Comparison of ENCODE assay signal across 8 cellular contexts in the genomic region with DNA sequence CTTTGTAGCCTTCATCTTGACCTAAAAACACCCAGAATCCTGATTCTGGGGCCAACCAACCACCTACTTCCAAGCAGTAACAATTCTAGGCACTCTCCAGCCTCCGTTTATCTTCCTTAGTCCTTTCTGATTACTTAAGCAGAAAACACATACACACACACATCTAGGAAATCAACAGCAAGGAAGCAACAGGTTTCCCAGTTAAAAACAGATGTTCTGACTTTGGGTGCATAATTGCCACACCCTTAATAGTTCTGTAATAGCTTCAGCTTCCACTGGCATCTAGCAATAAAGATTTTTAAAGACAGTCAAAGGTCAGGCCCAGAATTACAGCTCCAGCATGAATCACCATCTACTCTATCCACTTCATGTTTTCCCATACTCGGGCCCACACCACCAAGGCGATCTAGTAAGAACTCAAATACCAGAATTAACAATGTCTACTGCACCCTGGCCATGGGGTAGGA. TPM values are rescaled to one million over a fixed set of nuclear protein-coding genes. Genes with fewer than 3 reads are reported as not detected.
DNase-seq lines count a peak whose midpoint lies in the region; ATAC-seq and TF ChIP-seq lines count a peak whose summit lies in the region.

No MANE protein-coding gene starts in this region.

- H3K27ac Mint-ChIP-seq in Caco-2 (ENCODE audit: unreplicated experiment), result peak overlapping the region; percentile 82
- H3K27ac Mint-ChIP-seq in osteocyte (ENCODE audit: unreplicated experiment), result peak overlapping the region; percentile 91

- H3K4me1 ChIP-seq in Caco-2 (peaks cover 39% of the 10 kb centered on the region), left lung (peaks cover 33 to 68% of the 10 kb centered on the region in 2 donors)

- H3K36me3 ChIP-seq in Caco-2 (ENCODE audit: control insufficient read depth, insufficient read depth, low read length) (no peaks in the 10 kb centered on the region; the same call in 1 of the 2 replicates), MG63 (peaks cover 41% of the 10 kb centered on the region), left lung (no peaks in the 10 kb centered on the region)

- H3K4me3 ChIP-seq in Caco-2 (ENCODE audit: low read depth, low read length) (no peak overlapping the region; the same call in 1 of the 2 replicates), MG63 (peak overlapping the region; percentile 86), coronary artery (peak overlapping the region; percentile 88), left lung (peak overlapping the region in 1 of 2 donors; percentile 86)

- H3K9me3 Mint-ChIP-seq in Caco-2 (ENCODE audit: unreplicated experiment) (no peaks in the 10 kb centered on the region), osteocyte (ENCODE audit: unreplicated experiment) (no peaks in the 10 kb centered on the region)

- H3K36me3 Mint-ChIP-seq in Caco-2 (ENCODE audit: insufficient read depth, unreplicated experiment) (peaks cover 34% of the 10 kb centered on the region), osteocyte (ENCODE audit: unreplicated experiment) (peaks cover 7% of the 10 kb centered on the region)

- H3K4me3 Mint-ChIP-seq in Caco-2 (ENCODE audit: unreplicated experiment), result peak overlapping the region; percentile 85
- peak overlapping the region; percentile 94 for H3K4me3 Mint-ChIP-seq in osteocyte (ENCODE audit: unreplicated experiment)

- H3K27me3 ChIP-seq in Caco-2 (replicated peaks; ENCODE audit: control insufficient read depth, insufficient read depth, low read length) (no peaks in the 10 kb centered on the region), MG63 (no peaks in the 10 kb centered on the region), left lung (no peaks in the 10 kb centered on the region)

- peak in 1 of 2 experiments; percentile 24 for DNase-seq in Caco-2
- peak; percentile 59 for DNase-seq in MG63
- DNase-seq in coronary artery (ENCODE audit: low spot score), result no peak
- no peak for DNase-seq in osteocyte (ENCODE audit: extremely low spot score, unreplicated experiment)
- DNase-seq in DMS79 treated with DMSO at 0.1 percent for 48 hours (lab: John Stamatoyannopoulos, UW), result no peak
- no peak for DNase-seq in stimulated activated CD4-positive, alpha-beta T cell treated with anti-CD3 and anti-CD28 coated beads, Interleukin-4, amount 100 ng/mL, for 4 hours
- DNase-seq in left lung, result no peak

- POLR2A ChIA-PET in Caco-2 (lab: Charles Lee), result no interaction called here

- H3K9me3 ChIP-seq in Caco-2 (no peaks in the 10 kb centered on the region), MG63 (no peaks in the 10 kb centered on the region), left lung (no peaks in the 10 kb centered on the region)

- CTCF ChIA-PET in Caco-2 (lab: Charles Lee), result no interaction called here

- ATAC-seq in HG03521 (IDR thresholded peaks at IDR 0.05; ENCODE audit: unreplicated experiment) (no peak), left lung (no peak)

- H3K27ac ChIP-seq in coronary artery, result peak overlapping the region; percentile 38 to 77
- peak overlapping the region in 1 of 2 donors; percentile 90 for H3K27ac ChIP-seq in left lung

- H3K4me1 Mint-ChIP-seq in Caco-2 (ENCODE audit: low read depth, unreplicated experiment), result peaks cover 30% of the 10 kb centered on the region
- H3K4me1 Mint-ChIP-seq in osteocyte (ENCODE audit: unreplicated experiment), result peaks cover 70% of the 10 kb centered on the region

- BruUV-seq in Caco-2 (replicated peaks; lab: Mats Ljungman, UMichigan), result no TSS peak

- H3K27me3 Mint-ChIP-seq in Caco-2 (ENCODE audit: insufficient read depth, unreplicated experiment), result no peaks in the 10 kb centered on the region
- no peaks in the 10 kb centered on the region for H3K27me3 Mint-ChIP-seq in osteocyte (ENCODE audit: unreplicated experiment)

- no peak for TF ChIP-seq CTCF in Caco-2 (IDR thresholded peaks at IDR 0.05; ENCODE audit: insufficient read depth in 1 of 2, low read depth in 1 of 2, low read length in 1 of 2, severe bottlenecking in 1 of 2, unreplicated experiment in 1 of 2)
- no peak for TF ChIP-seq CTCF in coronary artery (IDR thresholded peaks at IDR 0.05)
- TF ChIP-seq CTCF in osteocyte (IDR thresholded peaks at IDR 0.05), result no peak
- no peak for TF ChIP-seq CTCF in left lung (IDR thresholded peaks at IDR 0.05)

- intact Hi-C loops in Caco-2 (cut with micrococcal nuclease; ENCODE audit: unreplicated experiment), result loop anchor here (1.0 kb wide), 1 partner anchor 23 kb away; no protein-coding TSS in a partner anchor
- intact Hi-C loops in left lung (cut with DNase I), result no loop called here

RNA-seq across cellular contexts. Expression of gene ARHGAP17, which starts 2.6 kb away (rescaled TPM):
- total RNA-seq in Caco-2 (2022) (134 and 142 TPM in 2 replicates), osteocyte (93.4 and 97.3 TPM in 2 replicates), left lung (10 to 100 TPM; 58.3 to 86.0 TPM)
- total RNA-seq in MG63 (2014; rRNA removed; shearing (Covaris generic); ENCODE audit: low replicate concordance), result 17.5 and 36.1 TPM in 2 replicates
